Comparison of ENCODE assay signal across 8 cellular contexts in the genomic region with DNA sequence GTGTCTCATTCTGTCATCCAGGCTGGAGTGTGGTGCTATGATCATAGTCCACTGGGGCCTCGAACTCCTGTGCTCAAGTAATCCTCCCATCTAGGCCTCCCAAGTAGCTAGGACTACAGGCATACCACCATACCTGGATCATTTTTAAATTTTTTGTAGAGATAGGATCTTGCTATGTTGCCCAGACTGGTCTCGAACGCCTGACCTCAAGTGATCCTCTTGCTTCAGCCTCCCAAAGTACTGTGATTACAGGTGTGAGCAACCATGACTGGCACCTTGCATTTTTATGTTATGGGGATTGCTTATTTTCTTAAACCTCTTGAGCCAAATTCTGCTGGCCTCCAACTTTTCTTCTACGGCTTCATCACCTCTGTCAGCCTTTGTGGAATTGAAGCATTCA.
"Had no signal": no experiment of that assay in that cellular context is flagged by ENCODE, and none has a peak within 500 bp of the region (broad histone marks: within the 10 kb centered on the region; RNA-seq: fewer than 3 reads in every experiment).

No MANE protein-coding gene starts in this region.

- ATAC-seq: GM23338, K562 had no signal

- H3K4me3 ChIP-seq: GM23338, K562 had no signal

- DNase-seq: H9, HCEC 1CT, IMR-90 had no signal

- H3K4me1 Mint-ChIP-seq: GM23338, H9 had no signal

- H3K27ac Mint-ChIP-seq: GM23338, H9 had no signal

- H3K4me2 ChIP-seq: GM23338 had no signal

- H2AFZ ChIP-seq: GM23338 had no signal

- H3K27ac ChIP-seq: HL-60 had no signal

- H3K4me3 Mint-ChIP-seq: GM23338, H9 had no signal

- FAIRE-seq: H1, H54, K562 had no signal
